Comparison of ENCODE assay signal across 40 cellular contexts in genomic region chr7:3254718-3255117, GRCh38.
"Had no signal": no experiment of that assay in that cellular context is flagged by ENCODE, and none has a peak within 500 bp of the region (broad histone marks: within the 10 kb centered on the region; RNA-seq: fewer than 3 reads in every experiment).

No MANE protein-coding gene starts in this region.

- H3K4me1 Mint-ChIP-seq: activated naive CD4-positive, alpha-beta T cell treated with anti-CD3 and anti-CD28 coated beads, Interleukin-2, amount 10 ng/mL, durations not matched to agents 7 days and 5 days; activated naive CD4-positive, alpha-beta T cell treated with anti-CD3 and anti-CD28 coated beads, Interleukin-2, amount 50 U/mL, for 24 hours; activated naive CD8-positive, alpha-beta T cell treated with anti-CD3 and anti-CD28 coated beads, Interleukin-2, amount 10 ng/mL, durations not matched to agents 7 days and 5 days; activated naive CD8-positive, alpha-beta T cell treated with anti-CD3 and anti-CD28 coated beads, Interleukin-2, amount 50 U/mL, for 24 hours; central memory CD8-positive, alpha-beta T cell had no signal

- H3K4me1 ChIP-seq: ascending aorta had no signal

- H3K27ac ChIP-seq: ascending aorta, cardiac muscle cell, WERI-Rb-1 had no signal

- H3K36me3 ChIP-seq: ascending aorta, cardiac muscle cell, WERI-Rb-1 had no signal

- H3K4me3 ChIP-seq: ascending aorta, cardiac muscle cell had no signal

- H3K27me3 ChIP-seq: ascending aorta, cardiac muscle cell had no signal

- DNase-seq: activated CD4-positive, alpha-beta memory T cell treated with anti-CD3 and anti-CD28 coated beads, Interleukin-2, amount 10 ng/mL, durations not matched to agents 7 days and 5 days; activated CD4-positive, alpha-beta T cell treated with anti-CD3 and anti-CD28 coated beads for 1 hour; activated CD4-positive, alpha-beta T cell treated with anti-CD3 and anti-CD28 coated beads for 36 hours; activated CD4-positive, alpha-beta T cell treated with anti-CD3 and anti-CD28 coated beads for 48 hours; activated CD4-positive, alpha-beta T cell treated with anti-CD3 and anti-CD28 coated beads, Interleukin-2, amount 10 ng/mL, durations not matched to agents 7 days and 5 days; activated CD4-positive, alpha-beta T cell treated with anti-CD3 and anti-CD28 coated beads, Interleukin-2, amount 50 U/mL, for 48 hours; activated CD4-positive, CD25-positive, alpha-beta regulatory T cell; activated CD8-positive, alpha-beta memory T cell treated with anti-CD3 and anti-CD28 coated beads for 24 hours; activated CD8-positive, alpha-beta memory T cell treated with anti-CD3 and anti-CD28 coated beads, Interleukin-2, amount 10 ng/mL, durations not matched to agents 7 days and 5 days; activated CD8-positive, alpha-beta memory T cell treated with anti-CD3 and anti-CD28 coated beads, Interleukin-2, amount 50 U/mL, for 48 hours; activated CD8-positive, alpha-beta T cell treated with anti-CD3 and anti-CD28 coated beads, Interleukin-2, amount 10 ng/mL, durations not matched to agents 7 days and 5 days; activated effector memory CD4-positive, alpha-beta T cell treated with Interleukin-2 at 50 U/mL for 16 hours; activated gamma-delta T cell; activated naive CD4-positive, alpha-beta T cell treated with anti-CD3 and anti-CD28 coated beads, Interleukin-2, amount 10 ng/mL, durations not matched to agents 7 days and 5 days; activated naive CD4-positive, alpha-beta T cell treated with Interleukin-2 at 50 U/mL for 16 hours; activated naive CD8-positive, alpha-beta T cell treated with anti-CD3 and anti-CD28 coated beads, Interleukin-2, amount 10 ng/mL, durations not matched to agents 7 days and 5 days; activated naive CD8-positive, alpha-beta T cell treated with anti-CD3 and anti-CD28 coated beads, Interleukin-2, amount 50 U/mL, for 24 hours; activated T-cell treated with anti-CD3 and anti-CD28 coated beads, Interleukin-2, amount 50 U/mL, for 24 hours; activated T-cell treated with anti-CD3 and anti-CD28 coated beads, Interleukin-2, amount 50 U/mL, for 48 hours; amygdala; anterior cingulate cortex; caudate nucleus; cerebellar nuclear complex; T-helper 1 cell; T-helper 2 cell; T-helper 9 cell; WERI-Rb-1 had no signal

- FAIRE-seq: bronchial epithelial cell, TTC549 had no signal

- ATAC-seq: activated CD4-positive, alpha-beta T cell treated with anti-CD3 and anti-CD28 coated beads for 36 hours; activated CD4-positive, CD25-positive, alpha-beta regulatory T cell treated with anti-CD3 and anti-CD28 coated beads, Interleukin-2, amount 50 U/mL, for 24 hours; activated CD8-positive, alpha-beta memory T cell treated with anti-CD3 and anti-CD28 coated beads, Interleukin-2, amount 10 ng/mL, durations not matched to agents 7 days and 5 days; activated CD8-positive, alpha-beta T cell treated with anti-CD3 and anti-CD28 coated beads, Interleukin-2, amount 10 ng/mL, durations not matched to agents 7 days and 5 days; activated naive CD8-positive, alpha-beta T cell treated with anti-CD3 and anti-CD28 coated beads, Interleukin-2, amount 50 U/mL, for 24 hours; WTC11 had no signal

- H3K9me3 ChIP-seq: ascending aorta had no signal

- H3K36me3 Mint-ChIP-seq: activated CD8-positive, alpha-beta memory T cell treated with anti-CD3 and anti-CD28 coated beads, Interleukin-2, amount 10 ng/mL, durations not matched to agents 7 days and 5 days; activated naive CD4-positive, alpha-beta T cell treated with anti-CD3 and anti-CD28 coated beads, Interleukin-2, amount 10 ng/mL, durations not matched to agents 7 days and 5 days; activated naive CD4-positive, alpha-beta T cell treated with anti-CD3 and anti-CD28 coated beads, Interleukin-2, amount 50 U/mL, for 24 hours; activated naive CD8-positive, alpha-beta T cell; activated naive CD8-positive, alpha-beta T cell treated with anti-CD3 and anti-CD28 coated beads, Interleukin-2, amount 10 ng/mL, durations not matched to agents 7 days and 5 days; brain; WTC11 had no signal

- H3K9me3 Mint-ChIP-seq: activated CD4-positive, alpha-beta memory T cell treated with anti-CD3 and anti-CD28 coated beads, Interleukin-2, amount 10 ng/mL, durations not matched to agents 7 days and 5 days; activated CD4-positive, alpha-beta T cell treated with anti-CD3 and anti-CD28 coated beads, Interleukin-2, amount 10 ng/mL, durations not matched to agents 7 days and 5 days; activated naive CD4-positive, alpha-beta T cell treated with anti-CD3 and anti-CD28 coated beads, Interleukin-2, amount 10 ng/mL, durations not matched to agents 7 days and 5 days; activated naive CD4-positive, alpha-beta T cell treated with anti-CD3 and anti-CD28 coated beads, Interleukin-2, amount 50 U/mL, for 24 hours; activated naive CD8-positive, alpha-beta T cell treated with anti-CD3 and anti-CD28 coated beads, Interleukin-2, amount 10 ng/mL, durations not matched to agents 7 days and 5 days; activated naive CD8-positive, alpha-beta T cell treated with anti-CD3 and anti-CD28 coated beads, Interleukin-2, amount 50 U/mL, for 24 hours; activated T-cell treated with anti-CD3 and anti-CD28 coated beads, Interleukin-2, amount 50 U/mL, for 24 hours; activated T-helper 2 cell treated with anti-CD3 and anti-CD28 coated beads, Interferon-gamma antibody, Interleukin-2, Interleukin-4, amounts not matched to agents 10 μg/mL and 5 μg/mL and 100 μg/mL, durations not matched to agents 14 hours and 24 hours and 36 hours; central memory CD8-positive, alpha-beta T cell; T-helper 1 cell treated with Interleukin-12 subunit alpha and Interleukin-12 subunit beta and Interleukin-4 antibody, amounts not matched to agents 30 μg/mL and 1 μg/mL, for 36 hours; T-helper 2 cell treated with Interferon-gamma antibody and Interleukin-4, amounts not matched to agents 5 μg/mL and 100 μg/mL, for 36 hours had no signal

- H3K4me3 Mint-ChIP-seq: activated CD4-positive, alpha-beta memory T cell treated with anti-CD3 and anti-CD28 coated beads, Interleukin-2, amount 10 ng/mL, durations not matched to agents 7 days and 5 days; activated CD4-positive, alpha-beta T cell treated with anti-CD3 and anti-CD28 coated beads for 36 hours; activated CD4-positive, alpha-beta T cell treated with anti-CD3 and anti-CD28 coated beads, Interleukin-2, amount 10 ng/mL, durations not matched to agents 7 days and 5 days; activated CD8-positive, alpha-beta memory T cell treated with anti-CD3 and anti-CD28 coated beads, Interleukin-2, amount 10 ng/mL, durations not matched to agents 7 days and 5 days; activated CD8-positive, alpha-beta T cell treated with anti-CD3 and anti-CD28 coated beads, Interleukin-2, amount 10 ng/mL, durations not matched to agents 7 days and 5 days; activated naive CD4-positive, alpha-beta T cell treated with anti-CD3 and anti-CD28 coated beads, Interleukin-2, amount 10 ng/mL, durations not matched to agents 7 days and 5 days; activated naive CD4-positive, alpha-beta T cell treated with anti-CD3 and anti-CD28 coated beads, Interleukin-2, amount 50 U/mL, for 24 hours; activated naive CD8-positive, alpha-beta T cell; activated naive CD8-positive, alpha-beta T cell treated with anti-CD3 and anti-CD28 coated beads, Interleukin-2, amount 10 ng/mL, durations not matched to agents 7 days and 5 days; activated naive CD8-positive, alpha-beta T cell treated with anti-CD3 and anti-CD28 coated beads, Interleukin-2, amount 50 U/mL, for 24 hours; activated T-cell treated with anti-CD3 and anti-CD28 coated beads, Interleukin-2, amount 50 U/mL, for 24 hours; brain; central memory CD8-positive, alpha-beta T cell; T-helper 1 cell treated with Interleukin-12 subunit alpha and Interleukin-12 subunit beta and Interleukin-4 antibody, amounts not matched to agents 30 μg/mL and 1 μg/mL, for 36 hours; T-helper 2 cell treated with Interferon-gamma antibody and Interleukin-4, amounts not matched to agents 5 μg/mL and 100 μg/mL, for 36 hours; WTC11 had no signal

- H3K27ac Mint-ChIP-seq: activated CD4-positive, alpha-beta memory T cell treated with anti-CD3 and anti-CD28 coated beads, Interleukin-2, amount 10 ng/mL, durations not matched to agents 7 days and 5 days; activated CD4-positive, alpha-beta T cell treated with anti-CD3 and anti-CD28 coated beads for 36 hours; activated CD4-positive, alpha-beta T cell treated with anti-CD3 and anti-CD28 coated beads, Interleukin-2, amount 10 ng/mL, durations not matched to agents 7 days and 5 days; activated CD8-positive, alpha-beta memory T cell treated with anti-CD3 and anti-CD28 coated beads, Interleukin-2, amount 10 ng/mL, durations not matched to agents 7 days and 5 days; activated CD8-positive, alpha-beta T cell treated with anti-CD3 and anti-CD28 coated beads, Interleukin-2, amount 10 ng/mL, durations not matched to agents 7 days and 5 days; activated naive CD4-positive, alpha-beta T cell treated with anti-CD3 and anti-CD28 coated beads, Interleukin-2, amount 10 ng/mL, durations not matched to agents 7 days and 5 days; activated naive CD4-positive, alpha-beta T cell treated with anti-CD3 and anti-CD28 coated beads, Interleukin-2, amount 50 U/mL, for 24 hours; activated naive CD8-positive, alpha-beta T cell; activated naive CD8-positive, alpha-beta T cell treated with anti-CD3 and anti-CD28 coated beads, Interleukin-2, amount 10 ng/mL, durations not matched to agents 7 days and 5 days; activated naive CD8-positive, alpha-beta T cell treated with anti-CD3 and anti-CD28 coated beads, Interleukin-2, amount 50 U/mL, for 24 hours; activated T-cell treated with anti-CD3 and anti-CD28 coated beads, Interleukin-2, amount 50 U/mL, for 24 hours; activated T-helper 2 cell treated with anti-CD3 and anti-CD28 coated beads, Interferon-gamma antibody, Interleukin-2, Interleukin-4, amounts not matched to agents 10 μg/mL and 5 μg/mL and 100 μg/mL, durations not matched to agents 14 hours and 24 hours and 36 hours; brain; T-helper 1 cell treated with Interleukin-12 subunit alpha and Interleukin-12 subunit beta and Interleukin-4 antibody, amounts not matched to agents 30 μg/mL and 1 μg/mL, for 36 hours; T-helper 2 cell treated with Interferon-gamma antibody and Interleukin-4, amounts not matched to agents 5 μg/mL and 100 μg/mL, for 36 hours; WTC11 had no signal
